In genomic region chr17:37608369-37609169, GRCh38 we compare ENCODE assay signal across 8 cellular contexts. TPM values are rescaled to one million over a fixed set of nuclear protein-coding genes. Genes with fewer than 3 reads are reported as not detected.
DNase-seq lines count a peak whose midpoint lies in the region; ATAC-seq and TF ChIP-seq lines count a peak whose summit lies in the region.

No MANE protein-coding gene starts in this region.

- peak overlapping the region; percentile 98 for H3K4me3 ChIP-seq in GM12875 (ENCODE audit: low read depth, low read length)
- peak overlapping the region; percentile 53 to 99 (median 94) for H3K4me3 ChIP-seq in heart right ventricle
- peak overlapping the region; percentile 77 for H3K4me3 ChIP-seq in ovary

- H3K36me3 ChIP-seq in heart right ventricle (peaks cover 0 to 29% (median 7%) of the 10 kb centered on the region in 9 donors), ovary (no peaks in the 10 kb centered on the region)

- TF ChIP-seq POLR2A in ovary (IDR thresholded peaks at IDR 0.05), result no peak

- WGBS in heart right ventricle, 2 donors, result 0% methylated on average over 22 to 26 of the region's 26 CpGs
- 1 to 2% (median 1%) methylated on average over 17 to 26 of the region's 26 CpGs for WGBS in ovary, 3 donors

- intact Hi-C loops in heart right ventricle (cut with DNase I) (no loop called here), ovary (cut with DNase I) (no loop called here)

- ATAC-seq in HG03064 (IDR thresholded peaks at IDR 0.05; ENCODE audit: low read depth, unreplicated experiment), result peak; percentile 3
- peak; percentile 9 to 11 for ATAC-seq in activated naive CD4-positive, alpha-beta T cell treated with anti-CD3 and anti-CD28 coated beads, Interleukin-2, amount 50 U/mL, for 72 hours
- ATAC-seq in heart right ventricle, result peak; percentile 25 to 74 (median 40)

- H3K27me3 ChIP-seq in heart right ventricle (no peaks in the 10 kb centered on the region), ovary (peaks cover 3% of the 10 kb centered on the region)

- TF ChIP-seq CTCF in GM12875 (IDR thresholded peaks at IDR 0.05; ENCODE audit: borderline replicate concordance, insufficient read depth, low read depth, low read length) (no peak), heart right ventricle (IDR thresholded peaks at IDR 0.05) (no peak), ovary (IDR thresholded peaks at IDR 0.05) (no peak)

- H3K9me3 ChIP-seq in heart right ventricle (peaks cover 0 to 2% (median 0%) of the 10 kb centered on the region in 11 donors), ovary (no peaks in the 10 kb centered on the region)

- H3K36me3 Mint-ChIP-seq in activated naive CD4-positive, alpha-beta T cell treated with anti-CD3 and anti-CD28 coated beads, Interleukin-2, amount 50 U/mL, for 72 hours, result peaks cover 15 to 16% of the 10 kb centered on the region in 2 donors

- H3K27ac Mint-ChIP-seq in activated naive CD4-positive, alpha-beta T cell treated with anti-CD3 and anti-CD28 coated beads, Interleukin-2, amount 50 U/mL, for 72 hours, result peak overlapping the region; percentile 85 to 93

- peaks cover 0 to 56% (median 40%) of the 10 kb centered on the region in 9 donors for H3K4me1 ChIP-seq in heart right ventricle
- peaks cover 3% of the 10 kb centered on the region for H3K4me1 ChIP-seq in ovary (ENCODE audit: insufficient read depth)

- no peaks in the 10 kb centered on the region for H3K9me3 Mint-ChIP-seq in activated naive CD4-positive, alpha-beta T cell treated with anti-CD3 and anti-CD28 coated beads, Interleukin-2, amount 50 U/mL, for 72 hours

- TF ChIP-seq EP300 in ovary (IDR thresholded peaks at IDR 0.05), result no peak

- H3K27ac ChIP-seq in heart right ventricle (peak overlapping the region; percentile 73 to 98 (median 94)), ovary (peak overlapping the region; percentile 73 to 86)

- peak; percentile 55 for DNase-seq in A172 (ENCODE audit: low spot score)
- DNase-seq in NCI-H526 (lab: John Stamatoyannopoulos, UW), result peak; percentile 29 to 69
- DNase-seq in activated naive CD4-positive, alpha-beta T cell treated with anti-CD3 and anti-CD28 coated beads, Interleukin-2, amount 50 U/mL, for 72 hours (ENCODE audit: low spot score in 2 of 2), result peak in 1 of 2 donors; percentile 16
- no peak for DNase-seq in heart right ventricle
- no peak for DNase-seq in ovary
- DNase-seq in NCI-H187 treated with DMSO at 0.1 percent for 48 hours (lab: John Stamatoyannopoulos, UW), result no peak

RNA-seq across cellular contexts. Expression of gene SYNRG, which starts 0.6 kb away (rescaled TPM):
- 7.4 and 9.0 TPM in 2 replicates for total RNA-seq in A172 (2014; rRNA removed; shearing (Covaris generic))
- total RNA-seq in activated naive CD4-positive, alpha-beta T cell treated with anti-CD3 and anti-CD28 coated beads, Interleukin-2, amount 50 U/mL, for 72 hours, result 10 to 100 TPM; 53.3 to 76.5 TPM
- total RNA-seq in heart right ventricle, result 10 to 100 TPM; 32.7 to 57.6 (median 48.2) TPM
- 1 to 10 TPM; 2.9 to 5.6 TPM for polyA plus RNA-seq in heart right ventricle
- total RNA-seq in ovary, result 10 to 100 TPM; 16.8 to 40.0 (median 31.1) TPM
- polyA plus RNA-seq in ovary, result 10 to 100 TPM; 10.9 to 37.1 TPM

RNA-seq across cellular contexts. Expression of gene DDX52, which starts 34.7 kb away (rescaled TPM):
- 45.9 and 59.3 TPM in 2 replicates for total RNA-seq in A172 (2014; rRNA removed; shearing (Covaris generic))
- 10 to 100 TPM; 25.0 to 45.2 TPM for total RNA-seq in activated naive CD4-positive, alpha-beta T cell treated with anti-CD3 and anti-CD28 coated beads, Interleukin-2, amount 50 U/mL, for 72 hours
- total RNA-seq in heart right ventricle (10 to 100 TPM; 12.7 to 18.0 (median 14.7) TPM), ovary (10 to 100 TPM; 11.3 to 20.3 (median 19.6) TPM)
- polyA plus RNA-seq in heart right ventricle (1 to 10 TPM; 7.8 to 8.0 TPM), ovary (10 to 100 TPM in 1 of 2 donors, 1 to 10 TPM in 1; 8.8 to 14.9 TPM)

Comparison
In these comparisons a context has a peak if more than half of its experiments do, and no peak if none do; other contexts are left out.
1. DNase-seq: peak in A172 (single experiment) and NCI-H526 (2 of 2); none in heart right ventricle (0 of 2), ovary (0 of 5) and NCI-H187 treated with DMSO at 0.1 percent for 48 hours (single experiment).
2. Peak in every context shown above with its lines, with median percentiles within 50 percentile points of each other: H3K4me3 ChIP-seq and ATAC-seq.